25 cellular contexts compared by ENCODE assay signal in the genomic region with DNA sequence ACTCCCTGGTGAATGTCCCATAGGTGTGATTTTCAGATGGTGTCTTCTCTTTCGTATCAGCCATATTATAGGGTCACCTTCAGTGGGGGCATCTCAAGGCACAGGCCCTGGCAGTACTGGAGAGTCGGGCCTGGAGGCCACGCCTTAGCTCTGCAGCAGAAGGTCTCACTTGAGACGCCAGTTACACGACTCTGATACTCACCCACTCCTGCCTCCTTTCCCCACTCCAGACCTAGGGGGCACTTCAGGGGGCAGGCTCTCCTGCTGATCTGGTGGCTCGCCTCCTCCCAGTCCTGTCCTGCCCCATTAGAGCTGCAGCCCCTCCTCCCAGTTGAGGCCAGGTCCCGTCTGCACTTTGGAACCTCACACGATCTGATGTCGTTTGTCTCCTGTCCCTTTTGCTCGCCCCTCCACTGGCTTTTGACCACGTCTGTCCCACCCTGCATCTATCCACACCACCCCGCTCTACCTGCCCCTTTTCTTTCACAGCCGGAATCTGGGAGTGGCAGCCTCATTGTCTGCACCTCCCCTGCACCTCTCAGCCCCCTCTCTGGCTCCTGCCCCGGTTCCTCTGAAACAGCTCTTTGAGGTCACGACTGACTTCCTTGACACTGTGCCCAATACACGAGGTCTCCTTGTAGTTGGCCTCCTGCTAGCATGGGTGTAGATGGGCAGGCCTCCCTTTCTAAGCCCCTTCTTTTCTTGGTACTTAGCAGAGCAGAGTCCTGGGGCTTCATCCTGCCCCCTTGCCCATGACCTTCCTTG.
A peak's percentile ranks its signal among the peaks of the same experiment; 100 is the strongest.
DNase-seq lines count a peak whose midpoint lies in the region; ATAC-seq and TF ChIP-seq lines count a peak whose summit lies in the region.
"Had no signal": no experiment of that assay in that cellular context is flagged by ENCODE, and none has a peak within 500 bp of the region (broad histone marks: within the 10 kb centered on the region; RNA-seq: fewer than 3 reads in every experiment).

No MANE protein-coding gene starts in this region.

- no peaks in the 10 kb centered on the region for H3K9me3 Mint-ChIP-seq in stimulated activated naive CD8-positive, alpha-beta T cell treated with anti-CD3 and anti-CD28 coated beads, Interleukin-15, Interleukin-2, amounts not matched to agents 100 ng/mL and 50 ng/mL, for 24 hours
- peaks cover 0 to 7% of the 10 kb centered on the region in 2 donors for H3K9me3 Mint-ChIP-seq in effector memory CD8-positive, alpha-beta T cell
- H3K9me3 Mint-ChIP-seq in progenitor cell of endocrine pancreas (ENCODE audit: low read depth) = peaks cover 5% of the 10 kb centered on the region

- TF ChIP-seq CTCF in progenitor cell of endocrine pancreas (IDR thresholded peaks at IDR 0.05; ENCODE audit: unreplicated experiment) = no peak

- peaks cover 29% of the 10 kb centered on the region for H3K4me1 Mint-ChIP-seq in stimulated activated naive CD8-positive, alpha-beta T cell treated with anti-CD3 and anti-CD28 coated beads, Interleukin-15, Interleukin-2, amounts not matched to agents 100 ng/mL and 50 ng/mL, for 24 hours (ENCODE audit: low read depth)
- H3K4me1 Mint-ChIP-seq in effector memory CD8-positive, alpha-beta T cell (ENCODE audit: low read depth in 2 of 2) = peaks cover 26 to 32% of the 10 kb centered on the region in 2 donors
- H3K4me1 Mint-ChIP-seq in progenitor cell of endocrine pancreas (ENCODE audit: low read depth) = peaks cover 4% of the 10 kb centered on the region

- H3K27me3 Mint-ChIP-seq in stimulated activated naive CD8-positive, alpha-beta T cell treated with anti-CD3 and anti-CD28 coated beads, Interleukin-15, Interleukin-2, amounts not matched to agents 100 ng/mL and 50 ng/mL, for 24 hours = no peaks in the 10 kb centered on the region
- no peaks in the 10 kb centered on the region for H3K27me3 Mint-ChIP-seq in effector memory CD8-positive, alpha-beta T cell
- no peaks in the 10 kb centered on the region for H3K27me3 Mint-ChIP-seq in progenitor cell of endocrine pancreas
- H3K27me3 Mint-ChIP-seq: activated CD4-positive, alpha-beta memory T cell treated with anti-CD3 and anti-CD28 coated beads, Interleukin-2, amount 10 ng/mL, durations not matched to agents 7 days and 5 days had no signal

- no peaks in the 10 kb centered on the region for H3K36me3 Mint-ChIP-seq in stimulated activated naive CD8-positive, alpha-beta T cell treated with anti-CD3 and anti-CD28 coated beads, Interleukin-15, Interleukin-2, amounts not matched to agents 100 ng/mL and 50 ng/mL, for 24 hours (ENCODE audit: low read depth)
- no peaks in the 10 kb centered on the region for H3K36me3 Mint-ChIP-seq in effector memory CD8-positive, alpha-beta T cell (ENCODE audit: insufficient read depth)
- peaks cover 7% of the 10 kb centered on the region for H3K36me3 Mint-ChIP-seq in progenitor cell of endocrine pancreas (ENCODE audit: insufficient read depth)
- H3K36me3 Mint-ChIP-seq: naive B cell had no signal

- H3K4me3 Mint-ChIP-seq in stimulated activated naive CD8-positive, alpha-beta T cell treated with anti-CD3 and anti-CD28 coated beads, Interleukin-15, Interleukin-2, amounts not matched to agents 100 ng/mL and 50 ng/mL, for 24 hours = no peak overlapping the region
- no peak overlapping the region for H3K4me3 Mint-ChIP-seq in effector memory CD8-positive, alpha-beta T cell
- H3K4me3 Mint-ChIP-seq in progenitor cell of endocrine pancreas (ENCODE audit: low read depth) = no peak overlapping the region
- H3K4me3 Mint-ChIP-seq: activated CD4-positive, alpha-beta memory T cell treated with anti-CD3 and anti-CD28 coated beads, Interleukin-2, amount 10 ng/mL, durations not matched to agents 7 days and 5 days; naive B cell had no signal

- peak overlapping the region; percentile 62 for H3K27ac Mint-ChIP-seq in stimulated activated naive CD8-positive, alpha-beta T cell treated with anti-CD3 and anti-CD28 coated beads, Interleukin-15, Interleukin-2, amounts not matched to agents 100 ng/mL and 50 ng/mL, for 24 hours
- H3K27ac Mint-ChIP-seq in effector memory CD8-positive, alpha-beta T cell = peak overlapping the region; percentile 13 to 83
- peak overlapping the region; percentile 14 for H3K27ac Mint-ChIP-seq in progenitor cell of endocrine pancreas
- H3K27ac Mint-ChIP-seq: activated CD4-positive, alpha-beta memory T cell treated with anti-CD3 and anti-CD28 coated beads, Interleukin-2, amount 10 ng/mL, durations not matched to agents 7 days and 5 days had no signal

- ATAC-seq in stimulated activated naive CD8-positive, alpha-beta T cell treated with anti-CD3 and anti-CD28 coated beads, Interleukin-15, Interleukin-2, amounts not matched to agents 100 U/mL and 50 U/mL, for 24 hours = no peak
- ATAC-seq in effector memory CD8-positive, alpha-beta T cell (replicated peaks) = no peak
- no peak for ATAC-seq in HG03045 (IDR thresholded peaks at IDR 0.05; ENCODE audit: unreplicated experiment)
- ATAC-seq: activated CD4-positive, CD25-positive, alpha-beta regulatory T cell treated with anti-CD3 and anti-CD28 coated beads, Interleukin-2, amount 50 U/mL, for 24 hours; Panc1 had no signal

- no peak for DNase-seq in stimulated activated naive CD8-positive, alpha-beta T cell treated with anti-CD3 and anti-CD28 coated beads, Interleukin-15, Interleukin-2, amounts not matched to agents 100 U/mL and 50 U/mL, for 24 hours
- DNase-seq in effector memory CD8-positive, alpha-beta T cell = no peak
- no peak for DNase-seq in progenitor cell of endocrine pancreas (ENCODE audit: low spot score, unreplicated experiment)
- DNase-seq in SK-N-DZ (ENCODE audit: low spot score) = no peak
- no peak for DNase-seq in NCI-H1092 treated with DMSO at 0.1 percent for 48 hours (lab: John Stamatoyannopoulos, UW)
- no peak for DNase-seq in NK-92 (lab: John Stamatoyannopoulos, UW; ENCODE audit: unreplicated experiment)
- DNase-seq: activated CD4-positive, alpha-beta memory T cell treated with anti-CD3 and anti-CD28 coated beads, Interleukin-2, amount 10 ng/mL, durations not matched to agents 7 days and 5 days; activated effector memory CD4-positive, alpha-beta T cell treated with Interleukin-2 at 50 U/mL for 16 hours; Caco-2; cerebellar nuclear complex; DMS79 treated with DMSO at 0.1 percent for 48 hours; GF-D8; hypothalamus; KBM-7; left ventricle myocardium inferior; MG63; naive B cell; NCI-H2029; NCI-H2227 treated with DMSO at 0.1 percent for 48 hours; NCI-H69; ovary had no signal
